Comparison of ENCODE assay signal across 8 cellular contexts in the genomic region with DNA sequence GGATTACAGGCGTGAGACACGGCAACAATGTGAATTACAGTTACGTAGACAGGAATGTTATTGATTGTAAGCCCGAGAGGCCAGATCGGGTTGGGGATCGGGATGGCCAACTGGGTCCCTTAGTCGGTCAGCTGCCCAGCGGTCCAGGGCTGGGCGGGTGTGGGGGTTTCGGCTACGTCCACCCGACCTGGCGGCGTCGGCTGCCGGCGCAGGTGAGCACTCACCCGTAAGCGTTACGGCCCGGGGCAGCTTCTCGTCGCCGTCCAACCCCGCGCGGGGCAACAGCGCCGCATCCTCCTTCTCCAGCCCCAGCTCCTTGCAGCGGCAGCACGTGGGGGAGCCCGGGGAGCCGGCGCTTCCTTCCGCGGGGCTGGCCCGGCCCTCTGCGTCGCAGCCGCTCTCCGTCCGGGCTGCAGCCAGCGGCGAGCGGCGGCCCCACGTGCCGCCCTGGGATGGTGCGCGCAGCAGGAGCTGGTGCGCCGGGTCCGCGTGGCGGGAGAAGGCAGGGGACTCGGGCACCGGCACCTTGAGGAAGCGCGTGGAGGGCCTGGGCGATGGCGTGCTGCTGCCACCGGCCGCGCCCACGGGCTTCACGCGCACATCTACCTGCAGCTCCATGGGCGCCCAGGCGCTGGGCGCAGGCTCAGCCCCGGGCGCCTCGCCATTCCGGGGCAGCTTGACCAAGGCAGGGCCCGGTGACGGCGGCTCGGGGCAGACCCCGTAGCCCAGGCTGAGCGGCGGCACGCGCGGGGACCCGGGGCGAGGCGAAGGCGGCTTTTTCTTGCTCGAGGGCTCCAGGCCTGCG. TPM values are rescaled to one million over a fixed set of nuclear protein-coding genes. Genes with fewer than 3 reads are reported as not detected.
DNase-seq lines count a peak whose midpoint lies in the region; ATAC-seq, FAIRE-seq and TF ChIP-seq lines count a peak whose summit lies in the region.

No MANE protein-coding gene starts in this region.

- FAIRE-seq in GM12892 (lab: Jason Lieb, UNC): no peak

- H3K36me3 Mint-ChIP-seq in activated naive CD4-positive, alpha-beta T cell treated with anti-CD3 and anti-CD28 coated beads, Interleukin-2, amount 50 U/mL, for 24 hours: no peaks in the 10 kb centered on the region
- no peaks in the 10 kb centered on the region for H3K36me3 Mint-ChIP-seq in immature natural killer cell

- H3K27ac Mint-ChIP-seq in activated naive CD4-positive, alpha-beta T cell treated with anti-CD3 and anti-CD28 coated beads, Interleukin-2, amount 50 U/mL, for 24 hours: no peak overlapping the region
- no peak overlapping the region for H3K27ac Mint-ChIP-seq in immature natural killer cell

- peak; percentile 37 for ATAC-seq in HG03432 (IDR thresholded peaks at IDR 0.05; ENCODE audit: unreplicated experiment)

- peak overlapping the region; percentile 73 for H3K4me3 Mint-ChIP-seq in activated naive CD4-positive, alpha-beta T cell treated with anti-CD3 and anti-CD28 coated beads, Interleukin-2, amount 50 U/mL, for 24 hours
- peak overlapping the region; percentile 35 to 75 (median 59) for H3K4me3 Mint-ChIP-seq in immature natural killer cell

- H3K4me1 Mint-ChIP-seq in activated naive CD4-positive, alpha-beta T cell treated with anti-CD3 and anti-CD28 coated beads, Interleukin-2, amount 50 U/mL, for 24 hours: no peaks in the 10 kb centered on the region
- peaks cover 0 to 6% of the 10 kb centered on the region in 2 donors for H3K4me1 Mint-ChIP-seq in immature natural killer cell

- H3K9me3 Mint-ChIP-seq in activated naive CD4-positive, alpha-beta T cell treated with anti-CD3 and anti-CD28 coated beads, Interleukin-2, amount 50 U/mL, for 24 hours: no peaks in the 10 kb centered on the region
- H3K9me3 Mint-ChIP-seq in immature natural killer cell: no peaks in the 10 kb centered on the region

- DNase-seq in activated CD8-positive, alpha-beta memory T cell treated with anti-CD3 and anti-CD28 coated beads for 24 hours: peak; percentile 56
- DNase-seq in activated CD8-positive, alpha-beta memory T cell treated with anti-CD3 and anti-CD28 coated beads, Interleukin-2, amount 50 U/mL, for 4 hours: no peak
- DNase-seq in immature natural killer cell (no peak), GM12892 (ENCODE audit: insufficient read length) (no peak), COLO829 (ENCODE audit: low spot score) (no peak)
- DNase-seq in stimulated activated CD8-positive, alpha-beta memory T cell treated with anti-CD3 and anti-CD28 coated beads, Interleukin-4, amount 100 ng/mL, for 48 hours: peak; percentile 34

- H3K27me3 Mint-ChIP-seq in activated naive CD4-positive, alpha-beta T cell treated with anti-CD3 and anti-CD28 coated beads, Interleukin-2, amount 50 U/mL, for 24 hours: peaks cover 20% of the 10 kb centered on the region
- H3K27me3 Mint-ChIP-seq in immature natural killer cell (ENCODE audit: low read depth in 3 of 3): peaks cover 9 to 21% (median 20%) of the 10 kb centered on the region in 3 donors

- no peak for TF ChIP-seq POLR2A in GM12892 (IDR thresholded peaks at IDR 0.05; ENCODE audit: low read depth, low read length)

RNA-seq across cellular contexts. Expression of gene KLRG2, which starts 0.6 kb away (rescaled TPM):
- not detected for polyA plus RNA-seq in immature natural killer cell
- polyA plus RNA-seq in GM12892 (2012; ENCODE audit: missing spikeins): not detected

RNA-seq across cellular contexts. Expression of gene CLEC2L, which starts 40.6 kb away (rescaled TPM):
- under 1 TPM in 1 of 3 donors, not detected in 2; 0.19 TPM for polyA plus RNA-seq in immature natural killer cell
- not detected for polyA plus RNA-seq in GM12892 (2012; ENCODE audit: missing spikeins)

Comparison
In these comparisons a context has a peak if more than half of its experiments do, and no peak if none do; other contexts are left out.
1. DNase-seq: peak in activated CD8-positive, alpha-beta memory T cell treated with anti-CD3 and anti-CD28 coated beads for 24 hours (single experiment) and stimulated activated CD8-positive, alpha-beta memory T cell treated with anti-CD3 and anti-CD28 coated beads, Interleukin-4, amount 100 ng/mL, for 48 hours (single experiment); none in activated CD8-positive, alpha-beta memory T cell treated with anti-CD3 and anti-CD28 coated beads, Interleukin-2, amount 50 U/mL, for 4 hours (single experiment), immature natural killer cell (0 of 3), GM12892 (single experiment) and COLO829 (single experiment).